In genomic region chr14:92717571-92718042, GRCh38 we compare ENCODE assay signal across 18 cellular contexts. TPM values are rescaled to one million over a fixed set of nuclear protein-coding genes. Genes with fewer than 3 reads are reported as not detected.
A peak's percentile ranks its signal among the peaks of the same experiment; 100 is the strongest.
DNase-seq lines count a peak whose midpoint lies in the region; ATAC-seq, FAIRE-seq and TF ChIP-seq lines count a peak whose summit lies in the region.
"Had no signal": no experiment of that assay in that cellular context is flagged by ENCODE, and none has a peak within 500 bp of the region (broad histone marks: within the 10 kb centered on the region; RNA-seq: fewer than 3 reads in every experiment).

No MANE protein-coding gene starts in this region.

- H3K9me3 ChIP-seq in CD4-positive, CD25-positive, alpha-beta regulatory T cell (ENCODE audit: control insufficient read depth in 2 of 2, low read length in 2 of 2) = no peaks in the 10 kb centered on the region
- H3K9me3 ChIP-seq: esophagus muscularis mucosa had no signal

- H3K36me3 Mint-ChIP-seq in CD4-positive, CD25-positive, alpha-beta regulatory T cell = peaks cover 3% of the 10 kb centered on the region
- H3K36me3 Mint-ChIP-seq in nephron progenitor cell (ENCODE audit: low read depth) = peaks cover 23% of the 10 kb centered on the region

- H3K4me1 ChIP-seq in CD4-positive, CD25-positive, alpha-beta regulatory T cell (ENCODE audit: control insufficient read depth, insufficient read depth, low read length, poor library complexity, severe bottlenecking) = peaks cover 6% of the 10 kb centered on the region

- H3K27ac Mint-ChIP-seq in CD4-positive, CD25-positive, alpha-beta regulatory T cell = peak overlapping the region; percentile 15 to 80 (median 49)
- peak overlapping the region; percentile 60 for H3K27ac Mint-ChIP-seq in nephron progenitor cell
- H3K27ac Mint-ChIP-seq: activated T-helper 1 cell treated with anti-CD3 and anti-CD28 coated beads, Interleukin-12 subunit alpha, Interleukin-12 subunit beta, Interleukin-2, Interleukin-4 antibody, amounts not matched to agents 30 ng/mL and 10 ng/mL and 1 ng/mL, durations not matched to agents 14 hours and 24 hours and 36 hours; T-helper 1 cell treated with Interleukin-12 subunit alpha and Interleukin-12 subunit beta and Interleukin-4 antibody, amounts not matched to agents 30 μg/mL and 1 μg/mL, for 36 hours had no signal

- TF ChIP-seq CTCF in nephron progenitor cell (IDR thresholded peaks at IDR 0.05) = no peak

- peak overlapping the region; percentile 0 for H3K4me3 ChIP-seq in CD4-positive, CD25-positive, alpha-beta regulatory T cell (ENCODE audit: low read depth, low read length)
- H3K4me3 ChIP-seq: esophagus muscularis mucosa had no signal

- DNase-seq in CD4-positive, CD25-positive, alpha-beta regulatory T cell = peak in 2 of 3 donors; percentile 28 to 37
- no peak for DNase-seq in GM12891 (ENCODE audit: insufficient read length, low spot score)
- peak; percentile 38 for DNase-seq in astrocyte of the hippocampus (ENCODE audit: low read depth, low spot score)
- no peak for DNase-seq in nephron progenitor cell
- no peak for DNase-seq in NCI-H1417 treated with DMSO at 0.1 percent for 48 hours (lab: John Stamatoyannopoulos, UW)
- no peak for DNase-seq in NCI-H187 (lab: John Stamatoyannopoulos, UW)
- DNase-seq: C1 segment of cervical spinal cord; dermis blood vessel endothelial cell; DMS79; KG1; NCI-H1105; stimulated activated CD4-positive, alpha-beta T cell treated with anti-CD3 and anti-CD28 coated beads, Interleukin-1b, Interleukin-23, amount 100 ng/mL, for 48 hours had no signal

- peaks cover 5 to 13% (median 9%) of the 10 kb centered on the region in 4 donors for H3K4me1 Mint-ChIP-seq in CD4-positive, CD25-positive, alpha-beta regulatory T cell
- H3K4me1 Mint-ChIP-seq in nephron progenitor cell = peaks cover 27% of the 10 kb centered on the region

- no peak for TF ChIP-seq POLR2A in GM12891 (IDR thresholded peaks at IDR 0.05; ENCODE audit: low read depth, low read length)

- ATAC-seq in CD4-positive, CD25-positive, alpha-beta regulatory T cell (ENCODE audit: low read depth in 2 of 2) = peak; percentile 47 to 50
- ATAC-seq in GM19324 (IDR thresholded peaks at IDR 0.05; ENCODE audit: low FRiP score, unreplicated experiment) = no peak
- ATAC-seq: naive thymus-derived CD8-positive, alpha-beta T cell; Right ventricle myocardium inferior had no signal

- H3K4me3 Mint-ChIP-seq in CD4-positive, CD25-positive, alpha-beta regulatory T cell = peak overlapping the region in 3 of 4 donors; percentile 6 to 44 (median 8)
- H3K4me3 Mint-ChIP-seq in nephron progenitor cell = peak overlapping the region; percentile 16
- H3K4me3 Mint-ChIP-seq: activated T-helper 1 cell treated with anti-CD3 and anti-CD28 coated beads, Interleukin-12 subunit alpha, Interleukin-12 subunit beta, Interleukin-2, Interleukin-4 antibody, amounts not matched to agents 30 ng/mL and 10 ng/mL and 1 ng/mL, durations not matched to agents 14 hours and 24 hours and 36 hours; naive thymus-derived CD8-positive, alpha-beta T cell; T-helper 1 cell treated with Interleukin-12 subunit alpha and Interleukin-12 subunit beta and Interleukin-4 antibody, amounts not matched to agents 30 μg/mL and 1 μg/mL, for 36 hours had no signal

- H3K9me3 Mint-ChIP-seq in CD4-positive, CD25-positive, alpha-beta regulatory T cell = no peaks in the 10 kb centered on the region
- peaks cover 11% of the 10 kb centered on the region for H3K9me3 Mint-ChIP-seq in nephron progenitor cell
- H3K9me3 Mint-ChIP-seq: activated T-helper 1 cell treated with anti-CD3 and anti-CD28 coated beads, Interleukin-12 subunit alpha, Interleukin-12 subunit beta, Interleukin-2, Interleukin-4 antibody, amounts not matched to agents 30 ng/mL and 10 ng/mL and 1 ng/mL, durations not matched to agents 14 hours and 24 hours and 36 hours; naive thymus-derived CD8-positive, alpha-beta T cell; T-helper 1 cell treated with Interleukin-12 subunit alpha and Interleukin-12 subunit beta and Interleukin-4 antibody, amounts not matched to agents 30 μg/mL and 1 μg/mL, for 36 hours had no signal

- no peaks in the 10 kb centered on the region for H3K36me3 ChIP-seq in CD4-positive, CD25-positive, alpha-beta regulatory T cell (ENCODE audit: control insufficient read depth, insufficient read depth, low read length)

- no peaks in the 10 kb centered on the region for H3K27me3 Mint-ChIP-seq in CD4-positive, CD25-positive, alpha-beta regulatory T cell
- no peaks in the 10 kb centered on the region for H3K27me3 Mint-ChIP-seq in nephron progenitor cell (ENCODE audit: low read depth, poor library complexity)
- H3K27me3 Mint-ChIP-seq: naive thymus-derived CD8-positive, alpha-beta T cell had no signal

- peak; percentile 26 for FAIRE-seq in GM12891 (lab: Jason Lieb, UNC)

- no peak overlapping the region for H3K27ac ChIP-seq in CD4-positive, CD25-positive, alpha-beta regulatory T cell (ENCODE audit: insufficient read depth, low read length, poor library complexity, severe bottlenecking)
- H3K27ac ChIP-seq: esophagus muscularis mucosa had no signal

- H3K27me3 ChIP-seq in CD4-positive, CD25-positive, alpha-beta regulatory T cell (ENCODE audit: control insufficient read depth, insufficient read depth, low read length) = no peaks in the 10 kb centered on the region
- H3K27me3 ChIP-seq: esophagus muscularis mucosa had no signal

TF ChIP-seq in GM12891, 5 proteins besides CTCF, POLR2A, EP300 and RAD21:
- TF ChIP-seq SPI1 (IDR thresholded peaks at IDR 0.05; ENCODE audit: low read depth, low read length) (no peak), PAX5 (IDR thresholded peaks at IDR 0.05; ENCODE audit: insufficient read depth, low read length, severe bottlenecking) (no peak), POU2F2 (IDR thresholded peaks at IDR 0.05; ENCODE audit: low read depth, low read length) (no peak), TAF1 (IDR thresholded peaks at IDR 0.05; ENCODE audit: low read depth, low read length) (no peak), POLR2AphosphoS5 (IDR thresholded peaks at IDR 0.05; ENCODE audit: low read depth, low read length) (no peak)

RNA-seq across cellular contexts. Expression of gene LGMN, which starts 30.8 kb away (rescaled TPM):
- total RNA-seq in CD4-positive, CD25-positive, alpha-beta regulatory T cell = 10.9 TPM
- polyA plus RNA-seq in CD4-positive, CD25-positive, alpha-beta regulatory T cell = 10 to 100 TPM; 15.4 to 34.4 (median 19.7) TPM
- polyA plus RNA-seq in GM12891 (2012; ENCODE audit: low read depth, missing spikeins) = 95.1 TPM

Comparison
In these comparisons a context has a peak if more than half of its experiments do, and no peak if none do; other contexts are left out.
1. DNase-seq: peak in CD4-positive, CD25-positive, alpha-beta regulatory T cell (2 of 3) and astrocyte of the hippocampus (single experiment); none in GM12891 (single experiment), nephron progenitor cell (single experiment), NCI-H1417 treated with DMSO at 0.1 percent for 48 hours (single experiment) and NCI-H187 (0 of 2).